ENCODE assay signal across 21 cellular contexts in the genomic region with DNA sequence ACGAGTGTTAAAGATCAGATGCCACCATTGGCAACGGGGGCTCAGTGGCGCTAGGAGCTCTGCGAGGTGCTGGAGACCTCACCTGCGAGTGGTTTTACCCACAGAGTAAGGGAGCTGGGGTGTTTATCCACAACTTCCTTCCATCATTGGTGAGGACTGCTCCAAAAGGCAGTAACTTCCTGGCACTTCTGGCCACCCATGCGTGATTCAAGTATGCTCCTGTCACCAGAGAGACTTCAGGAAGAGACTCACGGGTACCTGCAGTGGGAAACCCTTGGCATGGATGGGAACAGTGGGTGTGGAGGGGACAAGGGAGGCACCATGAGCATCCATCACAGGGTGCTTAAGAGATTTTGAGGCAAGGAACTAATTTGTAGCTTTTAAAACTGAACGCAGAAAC. TPM values are rescaled to one million over a fixed set of nuclear protein-coding genes. Genes with fewer than 3 reads are reported as not detected.
"Had no signal": no experiment of that assay in that cellular context is flagged by ENCODE, and none has a peak within 500 bp of the region (broad histone marks: within the 10 kb centered on the region; RNA-seq: fewer than 3 reads in every experiment).

No MANE protein-coding gene starts in this region.

- DNase-seq: effector memory CD4-positive, alpha-beta T cell; foreskin fibroblast; immature natural killer cell; kidney; left cardiac atrium; left ventricle myocardium superior; mesendoderm; naive B cell; psoas muscle; retina; small intestine; stimulated activated CD4-positive, alpha-beta T cell treated with anti-CD3 and anti-CD28 coated beads, Interleukin-12 subunit alpha, Interleukin-12 subunit beta, amount 100 ng/mL, for 4 hours; stimulated activated naive CD4-positive, alpha-beta T cell treated with Interleukin-2 at 50 U/mL for 16 hours had no signal

- H3K9me3 Mint-ChIP-seq: immature natural killer cell, naive B cell, type B pancreatic cell had no signal

- H3K4me3 Mint-ChIP-seq: immature natural killer cell, nephron, type B pancreatic cell had no signal

- H3K27me3 ChIP-seq: gastroesophageal sphincter had no signal

- H3K9me3 ChIP-seq: gastroesophageal sphincter, psoas muscle had no signal

- FAIRE-seq: endometrium, kidney, small intestine, urothelium cell line had no signal

- H3K36me3 Mint-ChIP-seq: immature natural killer cell, naive B cell had no signal

- H3K4me1 Mint-ChIP-seq: immature natural killer cell had no signal

- H3K27ac ChIP-seq: gastroesophageal sphincter, psoas muscle had no signal

- H3K27ac Mint-ChIP-seq: immature natural killer cell, nephron, type B pancreatic cell had no signal

- H3K4me3 ChIP-seq: gastroesophageal sphincter, lung, psoas muscle had no signal

- H3K27me3 Mint-ChIP-seq: naive B cell, type B pancreatic cell had no signal

- ATAC-seq: esophagus mucosa, gastroesophageal sphincter, left cardiac atrium, left ventricle myocardium superior, psoas muscle, sciatic nerve had no signal

RNA-seq across cellular contexts. Expression of a gene that starts 53.2 kb away (rescaled TPM):
- polyA plus RNA-seq: immature natural killer cell had no signal
